Comparison of ENCODE assay signal across 20 cellular contexts in the genomic region with DNA sequence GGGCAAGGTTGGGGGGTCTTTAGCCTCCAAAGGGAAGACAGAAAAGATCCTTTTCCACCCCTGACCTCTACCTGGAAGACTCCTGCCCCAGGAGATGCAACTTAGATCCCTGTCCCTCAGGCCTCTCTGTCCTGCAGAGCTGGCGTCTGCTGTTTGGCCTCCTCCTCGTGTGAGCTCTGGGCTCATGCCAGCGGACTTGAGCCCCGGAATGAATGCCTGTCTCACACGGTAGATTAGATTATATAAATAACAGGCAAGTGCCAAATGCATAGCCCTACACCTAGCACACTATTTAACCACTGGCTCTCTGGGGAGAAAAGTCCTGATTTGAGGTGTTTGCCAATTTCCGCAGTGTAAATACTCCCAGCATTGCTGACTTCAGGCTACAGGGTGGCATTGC. TPM values are rescaled to one million over a fixed set of nuclear protein-coding genes. Genes with fewer than 3 reads are reported as not detected.
DNase-seq lines count a peak whose midpoint lies in the region; ATAC-seq, FAIRE-seq and TF ChIP-seq lines count a peak whose summit lies in the region.
"Had no signal": no experiment of that assay in that cellular context is flagged by ENCODE, and none has a peak within 500 bp of the region (broad histone marks: within the 10 kb centered on the region; RNA-seq: fewer than 3 reads in every experiment).

No MANE protein-coding gene starts in this region.

- H2BK120ac ChIP-seq in H1 (replicated peaks; ENCODE audit: low read depth, low read length), result no peak overlapping the region

- H2BK5ac ChIP-seq in H1 (ENCODE audit: low read depth, low read length), result no peak overlapping the region

- H3K4me1 Mint-ChIP-seq in IgD-negative memory B cell (peaks cover 0 to 8% (median 7%) of the 10 kb centered on the region in 3 donors), natural killer cell (no peaks in the 10 kb centered on the region)

- H4K20me1 ChIP-seq in BLaER1 (peaks cover 7% of the 10 kb centered on the region), H1 (replicated peaks in 1 of 2; ENCODE audit: control insufficient read depth in 1 of 2, insufficient read depth in 2 of 2, low read length in 2 of 2) (peaks cover 6 to 19% of the 10 kb centered on the region in 2 experiments)

- H3K36me3 Mint-ChIP-seq in IgD-negative memory B cell (no peaks in the 10 kb centered on the region), natural killer cell (no peaks in the 10 kb centered on the region)
- H3K36me3 Mint-ChIP-seq: activated naive CD8-positive, alpha-beta T cell treated with anti-CD3 and anti-CD28 coated beads, Interleukin-2, amount 10 ng/mL, durations not matched to agents 7 days and 5 days had no signal

- peaks cover 0 to 20% of the 10 kb centered on the region in 2 experiments; a peak in 2 of 4 replicates for H3K79me2 ChIP-seq in H1 (ENCODE audit: control insufficient read depth in 1 of 2, insufficient read depth in 2 of 2, low read length in 2 of 2)

- no peak overlapping the region for H2AFZ ChIP-seq in H1 (ENCODE audit: low read length)

- H3K27ac ChIP-seq in BLaER1, result no peak overlapping the region
- H3K27ac ChIP-seq in H1 (ENCODE audit: low read depth, low read length), result no peak overlapping the region
- H3K27ac ChIP-seq: coronary artery had no signal

- H3K4me3 Mint-ChIP-seq in IgD-negative memory B cell (peak overlapping the region; percentile 4 to 78 (median 34)), natural killer cell (peak overlapping the region; percentile 56)

- no peak overlapping the region for H4K8ac ChIP-seq in H1 (ENCODE audit: extremely low read depth, insufficient read depth, low read length)

- FAIRE-seq in H1 (lab: Jason Lieb, UNC), result no peak

- H3K27me3 Mint-ChIP-seq in IgD-negative memory B cell (peaks cover 43% of the 10 kb centered on the region), natural killer cell (ENCODE audit: low read depth in 2 of 2) (peaks cover 38 to 49% of the 10 kb centered on the region in 2 donors)

- H3K27ac Mint-ChIP-seq in IgD-negative memory B cell (no peak overlapping the region), natural killer cell (no peak overlapping the region)
- H3K27ac Mint-ChIP-seq: activated naive CD8-positive, alpha-beta T cell treated with anti-CD3 and anti-CD28 coated beads, Interleukin-2, amount 10 ng/mL, durations not matched to agents 7 days and 5 days had no signal

- H3K18ac ChIP-seq in H1 (ENCODE audit: extremely low read depth, low read length), result no peak overlapping the region

- POLR2A ChIA-PET in H1 (lab: Charles Lee; ENCODE audit: partially characterized antibody), result no interaction called here

- no peak for ATAC-seq in natural killer cell
- ATAC-seq in HG02642 (IDR thresholded peaks at IDR 0.05; ENCODE audit: poor library complexity, unreplicated experiment), result no peak
- ATAC-seq in HG03342 (IDR thresholded peaks at IDR 0.05; ENCODE audit: unreplicated experiment), result no peak

- H4K5ac ChIP-seq in H1 (ENCODE audit: insufficient read length, low read depth, low read length), result no peak overlapping the region

- no peak overlapping the region for H3K56ac ChIP-seq in H1 (replicated peaks; ENCODE audit: insufficient read length, low read depth, low read length)

- peak overlapping the region; percentile 22; the same call in 1 of the 2 replicates for H2BK15ac ChIP-seq in H1 (ENCODE audit: low read length)

- H3K4ac ChIP-seq in H1 (replicated peaks; ENCODE audit: insufficient read length, low read depth, low read length), result no peak overlapping the region

- H2BK12ac ChIP-seq in H1 (ENCODE audit: low read depth, low read length), result no peak overlapping the region

- H3K23me2 ChIP-seq in H1 (ENCODE audit: low read depth, low read length), result peaks cover 18% of the 10 kb centered on the region; the same call in 1 of the 2 replicates

- no peak for TF ChIP-seq POLR2A in H1 (IDR thresholded peaks at IDR 0.05; ENCODE audit: control extremely low read depth in 1 of 2, low read depth in 2 of 2, low read length in 2 of 2)

- no peak overlapping the region for H3K9ac ChIP-seq in BLaER1
- no peak overlapping the region for H3K9ac ChIP-seq in H1 (replicated peaks in 1 of 4; ENCODE audit: extremely low read depth in 1 of 4, low read depth in 3 of 4, low read length in 3 of 4)

- H3K4me1 ChIP-seq in BLaER1, result peaks cover 53% of the 10 kb centered on the region
- H3K4me1 ChIP-seq in H1 (replicated peaks in 1 of 4; ENCODE audit: control insufficient read depth in 3 of 4, insufficient read depth in 4 of 4, low read length in 3 of 4), result peaks cover 0 to 16% (median 7%) of the 10 kb centered on the region in 4 experiments; a peak in 6 of 7 replicates

- H3K14ac ChIP-seq in H1 (ENCODE audit: insufficient read length), result no peak overlapping the region

- no peak for DNase-seq in H1 (ENCODE audit: low read depth in 1 of 2, low spot score in 2 of 2)
- no peak for DNase-seq in natural killer cell
- DNase-seq in NCI-H82 (lab: John Stamatoyannopoulos, UW), result no peak
- DNase-seq in amygdala (lab: John Stamatoyannopoulos, UW), result no peak
- DNase-seq: activated naive CD8-positive, alpha-beta T cell treated with anti-CD3 and anti-CD28 coated beads, Interleukin-2, amount 10 ng/mL, durations not matched to agents 7 days and 5 days; DMS153; GF-D8; kidney glomerular epithelial cell; NCI-H146; NCI-H2171; NCI-H748 treated with DMSO at 0.1 percent for 48 hours; OCI-M1; SIG-M5; stimulated activated CD4-positive, alpha-beta T cell treated with anti-CD3 and anti-CD28 coated beads, Interleukin-2, amount 100 ng/mL, for 48 hours; stimulated activated naive CD4-positive, alpha-beta T cell treated with Interleukin-2 at 50 U/mL for 16 hours had no signal

- no peak overlapping the region for H4K91ac ChIP-seq in H1 (replicated peaks; ENCODE audit: insufficient read length, low read length)

- CTCF ChIA-PET in H1 (lab: Charles Lee; ENCODE audit: partially characterized antibody), result interaction anchor here (0.8 to 4.6 kb wide), 7 partner anchors 12 to 120 kb away, joined by 3 to 21 read pairs (median 3); no protein-coding TSS in a partner anchor

- H3K27me3 ChIP-seq in BLaER1, result peaks cover 5% of the 10 kb centered on the region; the same call in 1 of the 2 replicates
- peaks cover 0 to 43% (median 27%) of the 10 kb centered on the region in 4 experiments; a peak in 6 of 7 replicates for H3K27me3 ChIP-seq in H1 (replicated peaks in 1 of 4; ENCODE audit: control insufficient read depth in 3 of 4, extremely low read depth in 1 of 4, insufficient read depth in 3 of 4, low read length in 3 of 4)

- H3K36me3 ChIP-seq in BLaER1, result no peaks in the 10 kb centered on the region
- no peaks in the 10 kb centered on the region for H3K36me3 ChIP-seq in H1 (ENCODE audit: control insufficient read depth in 2 of 4, insufficient read depth in 4 of 4, low read length in 3 of 4)

- H3K4me3 ChIP-seq in BLaER1 (no peak overlapping the region), H1 (ENCODE audit: extremely low read depth in 1 of 4, insufficient read depth in 2 of 4, low read depth in 3 of 4, low read length in 4 of 4) (no peak overlapping the region)

- TF ChIP-seq CTCF in H1 (IDR thresholded peaks at IDR 0.05; ENCODE audit: control extremely low read depth in 1 of 3, insufficient read depth in 1 of 3, low read depth in 1 of 3, low read length in 3 of 3), result no peak
- TF ChIP-seq CTCF in natural killer cell (IDR thresholded peaks at IDR 0.05), result no peak

- no peaks in the 10 kb centered on the region for H3K9me3 ChIP-seq in BLaER1
- no peaks in the 10 kb centered on the region for H3K9me3 ChIP-seq in H1 (ENCODE audit: insufficient read depth in 2 of 2, low read depth in 1 of 2, low read length in 1 of 2)

- 0 out of 2 replicates have a peak overlapping the region, but pooled peaks have one; percentile 99 for H3K4me2 ChIP-seq in BLaER1
- no peak overlapping the region for H3K4me2 ChIP-seq in H1 (ENCODE audit: insufficient read depth in 1 of 2, low read depth in 2 of 2, low read length in 2 of 2)

- intact Hi-C loops in natural killer cell (cut with micrococcal nuclease), result no loop called here

- TF ChIP-seq EP300 in H1 (IDR thresholded peaks at IDR 0.05; ENCODE audit: borderline replicate concordance in 1 of 2, low read depth in 2 of 2, low read length in 2 of 2), result no peak

- no peak overlapping the region for H2BK20ac ChIP-seq in H1 (ENCODE audit: low read length)

- TF ChIP-seq RAD21 in H1 (IDR thresholded peaks at IDR 0.05 in 1 of 2, conservative IDR thresholded peaks at IDR 0.05 in 1 of 2; ENCODE audit: low read depth in 2 of 2, low read length in 2 of 2), result no peak

- 80% methylated on average over 6 of the region's 6 CpGs; no CpG with 5 or more reads in 1 of the 2 experiments for whole genome bisulfite sequencing in H1 (ENCODE audit: extremely low coverage in 1 of 2, insufficient coverage in 1 of 2, insufficient read length in 1 of 2, insufficient replicate concordance in 2 of 2, low coverage in 1 of 2, low lambda C conversion rate in 2 of 2, missing lambda C conversion rate in 1 of 2), 2 experiments

- H3K79me1 ChIP-seq in H1 (ENCODE audit: low read depth, low read length), result peaks cover 4% of the 10 kb centered on the region

- no peak overlapping the region for H2AK5ac ChIP-seq in H1 (ENCODE audit: low read depth, low read length)

- H3K23ac ChIP-seq in H1 (ENCODE audit: insufficient read length), result no peak overlapping the region

- H3K9me3 Mint-ChIP-seq in IgD-negative memory B cell (no peaks in the 10 kb centered on the region), natural killer cell (no peaks in the 10 kb centered on the region)
- H3K9me3 Mint-ChIP-seq: activated naive CD8-positive, alpha-beta T cell treated with anti-CD3 and anti-CD28 coated beads, Interleukin-2, amount 10 ng/mL, durations not matched to agents 7 days and 5 days had no signal

RNA-seq across cellular contexts. Expression of a gene that starts 1.4 kb away (rescaled TPM):
- 0.18 TPM for polyA plus RNA-seq in IgD-negative memory B cell
- 87.2 and 89.2 TPM in 2 replicates for total RNA-seq in H1 (2021; fragmentation: NEBNext Ultra II Directional; extraction: Animal tissue kit (Norgen Biotek cat#: 25700))
- polyA plus RNA-seq in H1 (2011; rRNA removed), result 12.0 and 20.6 TPM in 2 replicates
- 11.5 TPM for polyA plus RNA-seq in H1 (2011; cell fraction: cytosol; rRNA removed)
- 51.7 TPM for polyA plus RNA-seq in H1 (2011; cell fraction: nucleus; rRNA removed)
- polyA plus RNA-seq in H1 (2012, experiment 1 of 2), result 69.6 to 91.7 TPM (median 76.7 TPM) in 4 replicates
- polyA plus RNA-seq in H1 (2012, experiment 2 of 2), result 42.2 TPM
- polyA plus RNA-seq in H1 (2013, experiment 1 of 2), result 48.8 TPM
- polyA plus RNA-seq in H1 (2013, experiment 2 of 2), result 43.7 TPM
- 22.2 and 25.3 TPM in 2 replicates for polyA minus RNA-seq in H1 (2011; rRNA and poly(A)+ RNA removed)
- polyA minus RNA-seq in H1 (2011; cell fraction: cytosol; rRNA and poly(A)+ RNA removed), result 43.6 TPM
- polyA minus RNA-seq in H1 (2011; cell fraction: nucleus; rRNA and poly(A)+ RNA removed), result 37.6 TPM
- under 1 TPM in 1 of 3 donors, not detected in 2; 0.25 TPM for total RNA-seq in natural killer cell

RNA-seq across cellular contexts. Expression of a gene that starts 48.5 kb away (rescaled TPM):
- polyA plus RNA-seq in IgD-negative memory B cell, result 8.3 TPM
- total RNA-seq in H1 (2021; fragmentation: NEBNext Ultra II Directional; extraction: Animal tissue kit (Norgen Biotek cat#: 25700)), result 28.2 TPM in 2 replicates
- polyA plus RNA-seq in H1 (2011; rRNA removed), result 65.6 and 88.0 TPM in 2 replicates
- 45.5 TPM for polyA plus RNA-seq in H1 (2011; cell fraction: cytosol; rRNA removed)
- 45.0 TPM for polyA plus RNA-seq in H1 (2011; cell fraction: nucleus; rRNA removed)
- polyA plus RNA-seq in H1 (2012, experiment 1 of 2), result 32.2 to 46.6 TPM (median 40.1 TPM) in 4 replicates
- polyA plus RNA-seq in H1 (2012, experiment 2 of 2), result 36.1 TPM
- 32.5 TPM for polyA plus RNA-seq in H1 (2013, experiment 1 of 2)
- polyA plus RNA-seq in H1 (2013, experiment 2 of 2), result 34.8 TPM
- 13.6 and 14.1 TPM in 2 replicates for polyA minus RNA-seq in H1 (2011; rRNA and poly(A)+ RNA removed)
- polyA minus RNA-seq in H1 (2011; cell fraction: cytosol; rRNA and poly(A)+ RNA removed), result 17.8 TPM
- 19.2 TPM for polyA minus RNA-seq in H1 (2011; cell fraction: nucleus; rRNA and poly(A)+ RNA removed)
- 100 to 1,000 TPM in 1 of 3 donors, 10 to 100 TPM in 2; 87.3 to 121 (median 93.8) TPM for total RNA-seq in natural killer cell

Comparison
In these comparisons a context has a peak if more than half of its experiments do, and no peak if none do; other contexts are left out.
1. RNA of a gene that starts 1.4 kb away (total RNA-seq): 87.2 to 89.2 TPM in H1; 0.25 TPM in natural killer cell; every median in the first group is over 10 times any median in the second.